ENCODE assay signal across 8 cellular contexts in the genomic region with DNA sequence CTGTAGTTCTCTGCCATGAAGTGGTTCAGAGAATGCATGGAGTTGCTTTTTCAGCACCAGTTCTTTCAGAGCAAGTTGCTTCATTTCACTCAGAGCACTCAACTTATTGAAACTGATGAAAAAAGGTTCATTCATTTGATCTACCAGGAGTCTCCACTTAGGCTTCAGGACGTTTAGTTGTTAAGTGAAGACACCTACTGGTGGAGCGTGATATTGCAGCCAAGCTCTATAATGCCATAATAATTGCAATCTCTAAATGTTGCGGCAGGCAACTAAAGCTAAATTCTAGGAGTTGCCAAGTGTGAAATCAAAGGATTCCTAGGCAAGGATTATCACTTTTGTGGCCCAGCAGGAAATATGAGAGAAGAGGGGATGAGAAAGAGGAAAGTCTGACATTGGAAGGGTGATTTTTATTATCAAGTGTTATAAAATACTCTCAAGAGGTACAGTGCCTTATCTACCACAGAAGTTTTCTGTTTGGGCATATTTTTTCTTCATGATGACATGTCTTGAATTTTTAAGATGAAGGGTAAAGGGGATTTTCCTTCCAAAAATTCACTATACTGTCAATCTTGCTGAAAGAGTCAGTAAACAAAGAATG.
DNase-seq lines count a peak whose midpoint lies in the region; ATAC-seq and TF ChIP-seq lines count a peak whose summit lies in the region.

No MANE protein-coding gene starts in this region.

- intact Hi-C loops in ascending aorta (cut with DNase I), result loop anchor here (1.0 to 5.0 kb wide), 2 partner anchors 263 to 327 kb away; no protein-coding TSS in a partner anchor
- intact Hi-C loops in lower lobe of right lung (cut with DNase I), result no loop called here
- intact Hi-C loops in right cardiac atrium (cut with DNase I), result no loop called here

- H3K27me3 ChIP-seq in ascending aorta, result no peaks in the 10 kb centered on the region
- H3K27me3 ChIP-seq in lower lobe of right lung (ENCODE audit: low read depth), result no peaks in the 10 kb centered on the region
- H3K27me3 ChIP-seq in right cardiac atrium (ENCODE audit: control insufficient read depth, insufficient read depth), result no peaks in the 10 kb centered on the region

- peak; percentile 42 to 58 (median 47) for TF ChIP-seq CTCF in ascending aorta (IDR thresholded peaks at IDR 0.05)
- TF ChIP-seq CTCF in lower lobe of right lung (IDR thresholded peaks at IDR 0.05), result peak; percentile 54

- WGBS in right cardiac atrium, result 50% methylated on average over 3 of the region's 3 CpGs

- peak; percentile 34 for DNase-seq in NCI-H748 (lab: John Stamatoyannopoulos, UW; ENCODE audit: unreplicated experiment)
- DNase-seq in NCI-H748 treated with DMSO at 0.1 percent for 48 hours (lab: John Stamatoyannopoulos, UW), result no peak
- peak; percentile 60 for DNase-seq in KG1 (lab: John Stamatoyannopoulos, UW)
- no peak for DNase-seq in ascending aorta (ENCODE audit: low spot score in 2 of 2)
- DNase-seq in lower lobe of right lung, result no peak
- DNase-seq in middle frontal gyrus (ENCODE audit: extremely low spot score, low spot score), result no peak
- no peak for DNase-seq in right cardiac atrium

- ATAC-seq in lower lobe of right lung (peak in 1 of 2 donors; percentile 23), HG03342 (IDR thresholded peaks at IDR 0.05; ENCODE audit: unreplicated experiment) (no peak), right cardiac atrium (no peak)

- H3K9me3 ChIP-seq in ascending aorta (peaks cover 0 to 8% of the 10 kb centered on the region in 2 donors), lower lobe of right lung (peaks cover 10% of the 10 kb centered on the region), right cardiac atrium (ENCODE audit: control insufficient read depth, low read length) (no peaks in the 10 kb centered on the region)

- H3K4me3 ChIP-seq in ascending aorta, result no peak overlapping the region
- no peak overlapping the region for H3K4me3 ChIP-seq in lower lobe of right lung
- H3K4me3 ChIP-seq in right cardiac atrium (ENCODE audit: low read length), result no peak overlapping the region

- H3K27ac ChIP-seq in ascending aorta, result peak overlapping the region in 1 of 2 donors; percentile 27
- no peak overlapping the region for H3K27ac ChIP-seq in lower lobe of right lung
- H3K27ac ChIP-seq in right cardiac atrium (ENCODE audit: low read length), result no peak overlapping the region

- H3K36me3 ChIP-seq in ascending aorta (peaks cover 3 to 44% of the 10 kb centered on the region in 2 donors), lower lobe of right lung (peaks cover 2% of the 10 kb centered on the region)

- no peaks in the 10 kb centered on the region for H3K4me1 ChIP-seq in ascending aorta
- H3K4me1 ChIP-seq in lower lobe of right lung, result no peaks in the 10 kb centered on the region
- H3K4me1 ChIP-seq in right cardiac atrium (ENCODE audit: control insufficient read depth, insufficient read depth, low read length), result no peaks in the 10 kb centered on the region

Comparison
In these comparisons a context has a peak if more than half of its experiments do, and no peak if none do; other contexts are left out.
1. DNase-seq: peak in NCI-H748 (single experiment) and KG1 (single experiment); none in NCI-H748 treated with DMSO at 0.1 percent for 48 hours (single experiment), ascending aorta (0 of 2), lower lobe of right lung (single experiment), middle frontal gyrus (single experiment) and right cardiac atrium (0 of 3).